In genomic region chr4:1900087-1900433, GRCh38 we compare ENCODE assay signal across 14 cellular contexts.
"Had no signal": no experiment of that assay in that cellular context is flagged by ENCODE, and none has a peak within 500 bp of the region (broad histone marks: within the 10 kb centered on the region; RNA-seq: fewer than 3 reads in every experiment).

No MANE protein-coding gene starts in this region.

- H3K27me3 Mint-ChIP-seq: activated CD4-positive, alpha-beta memory T cell treated with anti-CD3 and anti-CD28 coated beads for 36 hours had no signal

- H3K27ac ChIP-seq: esophagus muscularis mucosa, gastroesophageal sphincter, heart left ventricle, left ventricle myocardium inferior, parathyroid adenoma had no signal

- H3K9me3 Mint-ChIP-seq: activated CD4-positive, alpha-beta memory T cell treated with anti-CD3 and anti-CD28 coated beads for 36 hours; nephron had no signal

- H3K27ac Mint-ChIP-seq: activated CD4-positive, alpha-beta memory T cell treated with anti-CD3 and anti-CD28 coated beads for 36 hours; nephron had no signal

- H3K4me1 ChIP-seq: esophagus muscularis mucosa, parathyroid adenoma had no signal

- H3K27me3 ChIP-seq: esophagus muscularis mucosa, gastroesophageal sphincter, heart left ventricle had no signal

- H3K4me3 Mint-ChIP-seq: activated CD4-positive, alpha-beta memory T cell treated with anti-CD3 and anti-CD28 coated beads for 36 hours; nephron had no signal

- H3K9ac ChIP-seq: parathyroid adenoma had no signal

- H3K4me3 ChIP-seq: esophagus muscularis mucosa, gastroesophageal sphincter, heart left ventricle, left ventricle myocardium inferior had no signal

- DNase-seq: activated CD4-positive, alpha-beta memory T cell treated with anti-CD3 and anti-CD28 coated beads for 36 hours; activated naive CD4-positive, alpha-beta T cell; cerebellar nuclear complex; effector CD8-positive, alpha-beta T cell; heart left ventricle; kidney; left ventricle myocardium inferior; mammary epithelial cell; midbrain; stimulated activated naive CD4-positive, alpha-beta T cell had no signal

- H3K9me3 ChIP-seq: esophagus muscularis mucosa, gastroesophageal sphincter, heart left ventricle, left ventricle myocardium inferior had no signal

- ATAC-seq: gastroesophageal sphincter had no signal
